8 cellular contexts compared by ENCODE assay signal in the genomic region with DNA sequence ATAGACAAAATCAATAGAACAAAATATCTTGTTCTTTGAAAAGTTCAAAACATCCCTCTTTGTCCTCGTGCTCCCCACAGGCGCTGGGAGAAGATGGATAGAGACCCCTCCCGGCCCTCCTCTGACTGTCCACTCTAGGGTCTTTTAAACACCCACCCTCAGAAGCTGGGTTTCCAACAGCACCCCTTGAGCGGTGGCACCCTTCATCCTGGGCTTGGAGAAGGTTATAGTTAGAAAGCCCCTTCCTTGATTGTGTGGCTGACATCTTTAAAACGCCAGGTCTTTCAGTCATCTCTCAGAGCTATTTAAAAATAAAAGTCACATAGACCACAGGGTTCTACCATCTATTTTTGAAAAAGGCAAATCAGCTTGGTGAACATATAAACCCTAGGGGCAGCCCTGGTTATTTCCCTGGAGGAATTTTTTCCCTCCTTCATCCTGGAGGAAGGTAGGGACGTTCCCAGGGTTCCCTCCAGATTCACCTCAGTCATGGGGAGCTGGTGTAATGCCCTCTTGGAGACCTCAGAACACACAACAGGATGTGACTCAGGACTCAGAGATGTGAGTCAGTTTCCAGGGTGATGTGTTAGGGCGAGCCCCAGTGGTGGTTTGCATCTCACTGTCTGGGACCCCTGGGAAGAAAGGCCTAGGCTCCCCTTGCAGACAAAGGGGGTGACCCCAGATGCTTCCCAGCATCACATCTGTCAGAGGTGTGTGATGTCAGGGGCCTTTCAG.
DNase-seq lines count a peak whose midpoint lies in the region; ATAC-seq, FAIRE-seq and TF ChIP-seq lines count a peak whose summit lies in the region.

No MANE protein-coding gene starts in this region.

- CTCF ChIA-PET in naive thymus-derived CD4-positive, alpha-beta T cell (lab: Charles Lee): no interaction called here

- TF ChIP-seq EP300 in suprapubic skin (IDR thresholded peaks at IDR 0.05): no peak

- peaks cover 0 to 7% (median 0%) of the 10 kb centered on the region in 11 donors for H3K9me3 Mint-ChIP-seq in naive thymus-derived CD4-positive, alpha-beta T cell
- H3K9me3 Mint-ChIP-seq in nephron progenitor cell: peaks cover 37% of the 10 kb centered on the region

- peak overlapping the region; percentile 28 to 91 (median 81) for H3K27ac Mint-ChIP-seq in naive thymus-derived CD4-positive, alpha-beta T cell
- H3K27ac Mint-ChIP-seq in nephron progenitor cell: no peak overlapping the region

- ATAC-seq in naive thymus-derived CD4-positive, alpha-beta T cell: peak; percentile 88

- peaks cover 10 to 68% (median 35%) of the 10 kb centered on the region in 5 donors for H3K36me3 Mint-ChIP-seq in naive thymus-derived CD4-positive, alpha-beta T cell
- peaks cover 31% of the 10 kb centered on the region for H3K36me3 Mint-ChIP-seq in nephron progenitor cell (ENCODE audit: low read depth)

- H3K9me3 ChIP-seq in ascending aorta (peaks cover 0 to 6% of the 10 kb centered on the region in 2 donors), suprapubic skin (no peaks in the 10 kb centered on the region)
- no peaks in the 10 kb centered on the region for H3K9me3 ChIP-seq in naive thymus-derived CD4-positive, alpha-beta T cell (ENCODE audit: control insufficient read depth in 2 of 3, low read length in 3 of 3)

- H3K27ac ChIP-seq in ascending aorta: peak overlapping the region; percentile 74 to 86
- peak overlapping the region; percentile 36 for H3K27ac ChIP-seq in naive thymus-derived CD4-positive, alpha-beta T cell (ENCODE audit: low read depth, low read length)
- peak overlapping the region; percentile 92 for H3K27ac ChIP-seq in suprapubic skin

- peak; percentile 77 for FAIRE-seq in H54 (lab: Jason Lieb, UNC)

- H3K4me1 Mint-ChIP-seq in naive thymus-derived CD4-positive, alpha-beta T cell: peaks cover 38 to 89% (median 82%) of the 10 kb centered on the region in 7 donors
- H3K4me1 Mint-ChIP-seq in nephron progenitor cell: peaks cover 26% of the 10 kb centered on the region

- POLR2A ChIA-PET in naive thymus-derived CD4-positive, alpha-beta T cell (lab: Charles Lee): interaction anchor here (0.8 kb wide), 1 partner anchor 124 kb away, joined by 3 read pairs; no protein-coding TSS in a partner anchor

- H3K4me3 ChIP-seq in AG09309 (ENCODE audit: control insufficient read depth, low read depth, low read length) (no peak overlapping the region), ascending aorta (no peak overlapping the region), suprapubic skin (no peak overlapping the region)
- no peak overlapping the region for H3K4me3 ChIP-seq in naive thymus-derived CD4-positive, alpha-beta T cell (ENCODE audit: low read length)

- WGBS in suprapubic skin: 80% methylated on average over 7 of the region's 7 CpGs

- intact Hi-C loops in ascending aorta (cut with DNase I): loop anchor here (5.0 kb wide), 1 partner anchor 80 kb away; no protein-coding TSS in a partner anchor
- intact Hi-C loops in naive thymus-derived CD4-positive, alpha-beta T cell (cut with micrococcal nuclease): loop anchor here in 1 of 2 donors (2.0 to 10.0 kb wide), 4 partner anchors 40 to 415 kb away; a partner anchor contains a TSS

- TF ChIP-seq POLR2A in H54 (IDR thresholded peaks at IDR 0.05; ENCODE audit: low read depth, low read length) (no peak), suprapubic skin (IDR thresholded peaks at IDR 0.05) (no peak)

- peaks cover 0 to 2% of the 10 kb centered on the region in 2 donors for H3K4me1 ChIP-seq in ascending aorta
- H3K4me1 ChIP-seq in naive thymus-derived CD4-positive, alpha-beta T cell (ENCODE audit: control insufficient read depth in 2 of 2, insufficient read depth in 2 of 2, low read length in 2 of 2): peaks cover 25 to 49% of the 10 kb centered on the region in 2 donors
- H3K4me1 ChIP-seq in suprapubic skin: peaks cover 36% of the 10 kb centered on the region

- H3K27me3 Mint-ChIP-seq in naive thymus-derived CD4-positive, alpha-beta T cell: no peaks in the 10 kb centered on the region
- peaks cover 6% of the 10 kb centered on the region for H3K27me3 Mint-ChIP-seq in nephron progenitor cell (ENCODE audit: low read depth, poor library complexity)

- TF ChIP-seq CTCF in AG09309 (IDR thresholded peaks at IDR 0.05; ENCODE audit: control insufficient read depth, insufficient read depth, low read depth, low read length, missing control alignments) (no peak), ascending aorta (IDR thresholded peaks at IDR 0.05) (no peak), suprapubic skin (IDR thresholded peaks at IDR 0.05) (no peak), nephron progenitor cell (IDR thresholded peaks at IDR 0.05) (no peak)

- H3K36me3 ChIP-seq in ascending aorta (no peaks in the 10 kb centered on the region), suprapubic skin (peaks cover 2% of the 10 kb centered on the region)
- peaks cover 0 to 28% (median 0%) of the 10 kb centered on the region in 3 experiments for H3K36me3 ChIP-seq in naive thymus-derived CD4-positive, alpha-beta T cell (ENCODE audit: control insufficient read depth in 2 of 3, insufficient read depth in 3 of 3, low read length in 3 of 3)

- no peaks in the 10 kb centered on the region for H3K27me3 ChIP-seq in ascending aorta
- no peaks in the 10 kb centered on the region for H3K27me3 ChIP-seq in naive thymus-derived CD4-positive, alpha-beta T cell (ENCODE audit: control insufficient read depth in 2 of 2, insufficient read depth in 2 of 2, low read length in 2 of 2)
- H3K27me3 ChIP-seq in suprapubic skin: no peaks in the 10 kb centered on the region

- H3K4me3 Mint-ChIP-seq in naive thymus-derived CD4-positive, alpha-beta T cell: peak overlapping the region in 3 of 10 donors; percentile 18 to 52 (median 33)
- H3K4me3 Mint-ChIP-seq in nephron progenitor cell: no peak overlapping the region

- DNase-seq in AG09309 (ENCODE audit: low read depth): peak; percentile 77
- peak; percentile 89 for DNase-seq in H54 (ENCODE audit: insufficient read length, low spot score)
- peak in 4 of 5 donors; percentile 18 to 73 (median 34) for DNase-seq in T-helper 1 cell
- DNase-seq in ascending aorta (ENCODE audit: low spot score in 2 of 2): peak in 1 of 2 donors; percentile 73
- DNase-seq in naive thymus-derived CD4-positive, alpha-beta T cell: peak in 2 of 9 donors; percentile 32 to 64
- peak in 1 of 2 donors; percentile 78 for DNase-seq in suprapubic skin (ENCODE audit: low spot score in 2 of 2)
- no peak for DNase-seq in nephron progenitor cell
- no peak for DNase-seq in NOMO-1 treated with dmso at 0.1 percent for 144 hours (lab: John Stamatoyannopoulos, UW; ENCODE audit: unreplicated experiment)

Comparison
In these comparisons a context has a peak if more than half of its experiments do, and no peak if none do; other contexts are left out.
1. DNase-seq: peak in AG09309 (single experiment), H54 (single experiment) and T-helper 1 cell (4 of 5); none in nephron progenitor cell (single experiment) and NOMO-1 treated with dmso at 0.1 percent for 144 hours (single experiment).
2. H3K27ac ChIP-seq: peak in every context shown above with its lines; median percentile 92 in suprapubic skin; 80 in ascending aorta; 36 in naive thymus-derived CD4-positive, alpha-beta T cell.